8 cellular contexts compared by ENCODE assay signal in the genomic region with DNA sequence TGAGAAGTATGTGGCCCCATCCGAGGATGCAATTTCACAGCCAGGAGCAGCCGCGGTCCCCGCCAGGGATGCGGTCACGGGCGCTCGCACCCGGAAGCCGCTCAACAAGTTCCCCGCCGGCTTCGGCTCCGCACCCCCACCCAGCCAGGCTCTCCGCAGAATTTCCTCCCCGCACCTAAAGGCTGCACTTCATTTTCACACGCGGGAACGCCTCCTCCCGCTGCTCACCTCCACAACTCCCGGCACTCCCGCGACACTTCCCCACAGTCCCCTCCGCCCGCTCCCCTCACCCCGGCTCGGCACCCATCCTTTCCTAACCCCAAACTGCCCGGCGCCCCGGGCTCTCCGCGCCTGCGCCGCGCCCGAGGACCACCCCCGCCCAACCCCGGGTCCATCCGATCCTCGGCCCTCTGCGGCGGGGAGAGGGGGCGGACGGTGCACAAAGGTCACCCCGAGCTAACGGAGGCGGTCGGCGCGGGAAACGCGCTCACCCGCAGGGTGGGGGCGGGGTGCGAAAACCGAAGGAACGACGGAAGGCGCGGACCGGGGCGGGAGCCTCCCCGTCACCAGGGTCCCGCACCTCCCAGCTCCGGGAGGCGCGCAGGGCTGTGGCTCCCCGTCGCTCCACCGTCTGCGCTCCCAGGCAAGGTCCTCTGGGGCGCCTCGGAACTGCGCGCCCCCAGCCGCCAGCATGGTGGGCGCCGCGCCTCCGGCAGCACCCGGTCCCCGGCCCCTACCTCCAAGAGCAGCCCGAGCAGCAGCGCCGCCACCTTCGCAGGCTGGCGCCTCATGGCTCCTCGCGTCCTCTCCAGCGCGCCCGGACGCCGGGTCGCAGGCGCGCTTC. TPM values are rescaled to one million over a fixed set of nuclear protein-coding genes. Genes with fewer than 3 reads are reported as not detected.
DNase-seq lines count a peak whose midpoint lies in the region; ATAC-seq and TF ChIP-seq lines count a peak whose summit lies in the region.

No MANE protein-coding gene starts in this region.

- peak overlapping the region; percentile 80 for H3K27ac ChIP-seq in fibroblast of lung (ENCODE audit: insufficient read depth, low read length)
- H3K27ac ChIP-seq in tibial artery, result peak overlapping the region; percentile 88 to 90

- H2AFZ ChIP-seq in fibroblast of lung (ENCODE audit: low read length), result peak overlapping the region; percentile 40

- peak overlapping the region; percentile 91 for H3K4me3 Mint-ChIP-seq in activated T-helper 1 cell treated with anti-CD3 and anti-CD28 coated beads, Interleukin-12 subunit alpha, Interleukin-12 subunit beta, Interleukin-2, Interleukin-4 antibody, amounts not matched to agents 30 ng/mL and 10 ng/mL and 1 ng/mL, durations not matched to agents 14 hours and 24 hours and 36 hours
- H3K4me3 Mint-ChIP-seq in neural crest cell, result peak overlapping the region; percentile 95

- no peak for TF ChIP-seq CTCF in BE2C (IDR thresholded peaks at IDR 0.05; ENCODE audit: low read depth, low read length)
- no peak for TF ChIP-seq CTCF in fibroblast of lung (conservative IDR thresholded peaks at IDR 0.05 in 1 of 2, IDR thresholded peaks at IDR 0.05 in 1 of 2; ENCODE audit: low read depth in 1 of 2, low read length in 2 of 2)
- TF ChIP-seq CTCF in neural crest cell (conservative IDR thresholded peaks at IDR 0.05), result peak; percentile 21
- no peak for TF ChIP-seq CTCF in tibial artery (IDR thresholded peaks at IDR 0.05)

- H3K4me1 Mint-ChIP-seq in activated T-helper 1 cell treated with anti-CD3 and anti-CD28 coated beads, Interleukin-12 subunit alpha, Interleukin-12 subunit beta, Interleukin-2, Interleukin-4 antibody, amounts not matched to agents 30 ng/mL and 10 ng/mL and 1 ng/mL, durations not matched to agents 14 hours and 24 hours and 36 hours (ENCODE audit: low read depth), result peaks cover 77% of the 10 kb centered on the region
- H3K4me1 Mint-ChIP-seq in neural crest cell, result peaks cover 42% of the 10 kb centered on the region

- peaks cover 5% of the 10 kb centered on the region for H3K9me3 Mint-ChIP-seq in activated T-helper 1 cell treated with anti-CD3 and anti-CD28 coated beads, Interleukin-12 subunit alpha, Interleukin-12 subunit beta, Interleukin-2, Interleukin-4 antibody, amounts not matched to agents 30 ng/mL and 10 ng/mL and 1 ng/mL, durations not matched to agents 14 hours and 24 hours and 36 hours
- H3K9me3 Mint-ChIP-seq in neural crest cell, result no peaks in the 10 kb centered on the region

- H3K9ac ChIP-seq in fibroblast of lung (ENCODE audit: insufficient read depth, low read length), result peak overlapping the region; percentile 65

- H3K27me3 Mint-ChIP-seq in activated T-helper 1 cell treated with anti-CD3 and anti-CD28 coated beads, Interleukin-12 subunit alpha, Interleukin-12 subunit beta, Interleukin-2, Interleukin-4 antibody, amounts not matched to agents 30 ng/mL and 10 ng/mL and 1 ng/mL, durations not matched to agents 14 hours and 24 hours and 36 hours (ENCODE audit: insufficient read depth), result no peaks in the 10 kb centered on the region
- H3K27me3 Mint-ChIP-seq in neural crest cell (ENCODE audit: low read depth), result peaks cover 33% of the 10 kb centered on the region

- DNase-seq in BE2C, result peak; percentile 54
- DNase-seq in OCI-M1 (lab: John Stamatoyannopoulos, UW), result peak; percentile 47
- peak; percentile 58 for DNase-seq in activated T-helper 1 cell treated with anti-CD3 and anti-CD28 coated beads, Interleukin-12 subunit alpha, Interleukin-12 subunit beta, Interleukin-2, Interleukin-4 antibody, amounts not matched to agents 30 ng/mL and 10 ng/mL and 1 ng/mL, durations not matched to agents 14 hours and 24 hours and 36 hours (ENCODE audit: low spot score)
- DNase-seq in fibroblast of lung (ENCODE audit: low read depth in 2 of 2), result peak; percentile 32 to 59
- peak; percentile 58 for DNase-seq in neural crest cell (ENCODE audit: low read depth, low spot score)
- peak in 1 of 2 donors; percentile 40 for DNase-seq in tibial artery

- H3K9me3 ChIP-seq in BE2C (no peaks in the 10 kb centered on the region), fibroblast of lung (ENCODE audit: control insufficient read depth, insufficient read depth, low read depth, low read length) (no peaks in the 10 kb centered on the region), tibial artery (no peaks in the 10 kb centered on the region)

- H3K36me3 ChIP-seq in BE2C (no peaks in the 10 kb centered on the region), fibroblast of lung (ENCODE audit: control insufficient read depth, insufficient read depth, low read length) (no peaks in the 10 kb centered on the region), tibial artery (no peaks in the 10 kb centered on the region)

- H3K27me3 ChIP-seq in BE2C (no peaks in the 10 kb centered on the region), fibroblast of lung (ENCODE audit: control insufficient read depth, insufficient read depth, low read length) (no peaks in the 10 kb centered on the region), tibial artery (no peaks in the 10 kb centered on the region)

- intact Hi-C loops in activated T-helper 1 cell treated with anti-CD3 and anti-CD28 coated beads, Interleukin-12 subunit alpha, Interleukin-12 subunit beta, Interleukin-2, Interleukin-4 antibody, amounts not matched to agents 30 ng/mL and 10 ng/mL and 1 ng/mL, durations not matched to agents 14 hours and 24 hours and 36 hours (cut with micrococcal nuclease), result loop anchor here (1.0 to 10.0 kb wide), 10 partner anchors 54 to 813 kb away; a partner anchor contains a TSS
- intact Hi-C loops in tibial artery (cut with DNase I; ENCODE audit: low total_unique reads), result no loop called here

- peak overlapping the region; percentile 84 for H3K4me3 ChIP-seq in BE2C (ENCODE audit: low read depth, low read length)
- peak overlapping the region; percentile 71 to 88 (median 84) for H3K4me3 ChIP-seq in fibroblast of lung (replicated peaks in 1 of 4; ENCODE audit: control extremely low read depth in 1 of 4, insufficient read depth in 1 of 4, low read depth in 3 of 4, low read length in 4 of 4)
- peak overlapping the region; percentile 75 to 98 for H3K4me3 ChIP-seq in tibial artery

- ATAC-seq in GM19025 (IDR thresholded peaks at IDR 0.05; ENCODE audit: low read depth, unreplicated experiment), result peak; percentile 13
- peak; percentile 27 for ATAC-seq in HG03175 (IDR thresholded peaks at IDR 0.05; ENCODE audit: unreplicated experiment)

- peaks cover 16% of the 10 kb centered on the region for H3K36me3 Mint-ChIP-seq in activated T-helper 1 cell treated with anti-CD3 and anti-CD28 coated beads, Interleukin-12 subunit alpha, Interleukin-12 subunit beta, Interleukin-2, Interleukin-4 antibody, amounts not matched to agents 30 ng/mL and 10 ng/mL and 1 ng/mL, durations not matched to agents 14 hours and 24 hours and 36 hours (ENCODE audit: low read depth)
- H3K36me3 Mint-ChIP-seq in neural crest cell (ENCODE audit: low read depth), result no peaks in the 10 kb centered on the region

- no peaks in the 10 kb centered on the region for H4K20me1 ChIP-seq in fibroblast of lung (ENCODE audit: control insufficient read depth, extremely low read depth, insufficient read depth, low read length)

- peaks cover 26% of the 10 kb centered on the region for H3K4me1 ChIP-seq in BE2C
- peaks cover 20% of the 10 kb centered on the region for H3K4me1 ChIP-seq in fibroblast of lung (ENCODE audit: control insufficient read depth, extremely low read depth, insufficient read depth, low read length)
- H3K4me1 ChIP-seq in tibial artery, result peaks cover 5 to 63% (median 27%) of the 10 kb centered on the region in 4 donors

- H3K4me2 ChIP-seq in fibroblast of lung (ENCODE audit: extremely low read depth, insufficient read depth, low read length), result peak overlapping the region; percentile 39

- peak overlapping the region; percentile 89 for H3K27ac Mint-ChIP-seq in activated T-helper 1 cell treated with anti-CD3 and anti-CD28 coated beads, Interleukin-12 subunit alpha, Interleukin-12 subunit beta, Interleukin-2, Interleukin-4 antibody, amounts not matched to agents 30 ng/mL and 10 ng/mL and 1 ng/mL, durations not matched to agents 14 hours and 24 hours and 36 hours
- H3K27ac Mint-ChIP-seq in neural crest cell (ENCODE audit: unreplicated experiment), result no peak overlapping the region

- peaks cover 38% of the 10 kb centered on the region for H3K79me2 ChIP-seq in fibroblast of lung (ENCODE audit: control insufficient read depth, insufficient read depth, low read length)

RNA-seq across cellular contexts. Expression of a gene that starts 0.5 kb away (rescaled TPM):
- polyA plus RNA-seq in BE2C (2012; ENCODE audit: insufficient read depth, insufficient read length, low read depth), result 38.5 TPM
- total RNA-seq in activated T-helper 1 cell treated with anti-CD3 and anti-CD28 coated beads, Interleukin-12 subunit alpha, Interleukin-12 subunit beta, Interleukin-2, Interleukin-4 antibody, amounts not matched to agents 30 ng/mL and 10 ng/mL and 1 ng/mL, durations not matched to agents 14 hours and 24 hours and 36 hours, result 96.3 and 102 TPM in 2 replicates
- total RNA-seq in fibroblast of lung (44.9 and 70.7 TPM in 2 replicates), neural crest cell (50.7 and 51.6 TPM in 2 replicates)
- 52.1 and 73.8 TPM in 2 replicates for polyA plus RNA-seq in fibroblast of lung
- polyA plus RNA-seq in fibroblast of lung (2012), result 49.6 and 77.2 TPM in 2 replicates
- 83.1 and 186 TPM in 2 replicates for polyA minus RNA-seq in fibroblast of lung (ENCODE audit: low replicate concordance)
